Comparison of ENCODE assay signal across 1 cellular context in genomic region chr6:4797590-4797989, GRCh38.
TF ChIP-seq lines count a peak whose summit lies in the region.

No MANE protein-coding gene starts in this region.

TF ChIP-seq in WTC11, 78 proteins besides CTCF, POLR2A, EP300 and RAD21 (continued from another document):
- TF ChIP-seq ZNF425 (CRISPR knock-in tag; conservative IDR thresholded peaks at IDR 0.05) (no peak), FOXP1 (CRISPR knock-in tag; IDR thresholded peaks at IDR 0.05; ENCODE audit: borderline replicate concordance) (no peak), ESRRA (CRISPR knock-in tag; IDR thresholded peaks at IDR 0.05; ENCODE audit: borderline replicate concordance) (no peak), GTF2I (CRISPR knock-in tag; conservative IDR thresholded peaks at IDR 0.05) (no peak), CBFB (CRISPR knock-in tag; IDR thresholded peaks at IDR 0.05; ENCODE audit: low read depth) (no peak)
